Comparison of ENCODE assay signal across 17 cellular contexts in the genomic region with DNA sequence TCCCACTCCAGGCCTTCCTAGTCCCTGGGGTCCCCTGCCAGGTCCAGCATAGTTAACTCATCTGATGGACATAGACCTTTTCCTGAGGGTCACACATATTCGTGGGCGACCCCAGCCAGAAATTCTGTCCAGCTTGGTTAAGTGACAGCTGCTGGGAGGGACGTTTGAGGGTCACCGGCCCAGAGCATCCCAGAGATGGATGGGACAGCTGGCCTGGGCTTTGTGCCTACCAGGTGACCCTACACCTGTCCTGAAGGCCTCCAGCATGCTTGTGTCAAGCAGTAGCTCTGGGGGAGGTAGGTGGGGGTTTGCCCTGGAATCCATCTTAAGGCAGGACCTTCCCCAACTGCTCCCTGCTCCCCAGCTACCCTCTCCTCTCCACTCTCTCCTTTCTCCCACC. TPM values are rescaled to one million over a fixed set of nuclear protein-coding genes. Genes with fewer than 3 reads are reported as not detected.
A peak's percentile ranks its signal among the peaks of the same experiment; 100 is the strongest.
DNase-seq lines count a peak whose midpoint lies in the region; ATAC-seq, FAIRE-seq and TF ChIP-seq lines count a peak whose summit lies in the region.
"Had no signal": no experiment of that assay in that cellular context is flagged by ENCODE, and none has a peak within 500 bp of the region (broad histone marks: within the 10 kb centered on the region; RNA-seq: fewer than 3 reads in every experiment).

No MANE protein-coding gene starts in this region.

- no peak for TF ChIP-seq CTCF in HFFc6 (IDR thresholded peaks at IDR 0.05)
- TF ChIP-seq CTCF in keratinocyte (optimal IDR thresholded peaks at IDR 0.05 in 1 of 3, IDR thresholded peaks at IDR 0.05 in 1 of 3, conservative IDR thresholded peaks at IDR 0.05 in 1 of 3; ENCODE audit: extremely low read depth in 1 of 3, insufficient read depth in 2 of 3, low read length in 3 of 3): no peak
- TF ChIP-seq CTCF in progenitor cell of endocrine pancreas (IDR thresholded peaks at IDR 0.05; ENCODE audit: unreplicated experiment): no peak
- no peak for TF ChIP-seq CTCF in natural killer cell (IDR thresholded peaks at IDR 0.05)

- no peak overlapping the region for H3K4me3 ChIP-seq in keratinocyte (ENCODE audit: control insufficient read depth in 2 of 3, extremely low read depth in 1 of 3, insufficient read depth in 2 of 3, low read depth in 1 of 3, low read length in 3 of 3)
- H3K4me3 ChIP-seq: dorsolateral prefrontal cortex, esophagus squamous epithelium, heart left ventricle had no signal

- no peak overlapping the region for H3K4me3 Mint-ChIP-seq in HFFc6
- no peak overlapping the region for H3K4me3 Mint-ChIP-seq in activated T-helper 17 cell treated with anti-CD3 and anti-CD28 coated beads, Interleukin-2, amount 50 U/mL, for 72 hours
- peak overlapping the region; percentile 29 for H3K4me3 Mint-ChIP-seq in progenitor cell of endocrine pancreas (ENCODE audit: low read depth)
- no peak overlapping the region for H3K4me3 Mint-ChIP-seq in natural killer cell
- H3K4me3 Mint-ChIP-seq: T-helper 2 cell treated with Interferon-gamma antibody and Interleukin-4, amounts not matched to agents 5 μg/mL and 100 μg/mL, for 36 hours had no signal

- H3K9me3 Mint-ChIP-seq in HFFc6: no peaks in the 10 kb centered on the region
- H3K9me3 Mint-ChIP-seq in activated T-helper 17 cell treated with anti-CD3 and anti-CD28 coated beads, Interleukin-2, amount 50 U/mL, for 72 hours: no peaks in the 10 kb centered on the region
- no peaks in the 10 kb centered on the region for H3K9me3 Mint-ChIP-seq in progenitor cell of endocrine pancreas (ENCODE audit: low read depth)
- no peaks in the 10 kb centered on the region for H3K9me3 Mint-ChIP-seq in natural killer cell
- H3K9me3 Mint-ChIP-seq: T-helper 2 cell treated with Interferon-gamma antibody and Interleukin-4, amounts not matched to agents 5 μg/mL and 100 μg/mL, for 36 hours had no signal

- dilution Hi-C loops in keratinocyte (cut with MboI; ENCODE audit: extremely low pct_ligation_motif_present, low sequenced_read_pairs): no loop called here

- H3K9me1 ChIP-seq in keratinocyte (ENCODE audit: control insufficient read depth, extremely low read depth, insufficient read depth, low read length): peaks cover 2% of the 10 kb centered on the region

- no peak for ATAC-seq in activated T-helper 17 cell treated with anti-CD3 and anti-CD28 coated beads, Interleukin-2, amount 50 U/mL, for 72 hours (replicated peaks)
- ATAC-seq in natural killer cell: no peak

- H3K27me3 ChIP-seq in keratinocyte (ENCODE audit: control insufficient read depth, extremely low read depth, insufficient read depth, low read length): no peaks in the 10 kb centered on the region
- H3K27me3 ChIP-seq: brain microvascular endothelial cell, dorsolateral prefrontal cortex, esophagus squamous epithelium, heart left ventricle had no signal

- H3K27ac Mint-ChIP-seq in HFFc6 (peak overlapping the region; percentile 78), progenitor cell of endocrine pancreas (peak overlapping the region; percentile 98), natural killer cell (no peak overlapping the region)
- peak overlapping the region; percentile 13 for H3K27ac Mint-ChIP-seq in activated T-helper 17 cell treated with anti-CD3 and anti-CD28 coated beads, Interleukin-2, amount 50 U/mL, for 72 hours
- H3K27ac Mint-ChIP-seq: T-helper 2 cell treated with Interferon-gamma antibody and Interleukin-4, amounts not matched to agents 5 μg/mL and 100 μg/mL, for 36 hours had no signal

- peak overlapping the region; percentile 69 for H2AFZ ChIP-seq in keratinocyte (ENCODE audit: control insufficient read depth, low read length)

- no peaks in the 10 kb centered on the region for H4K20me1 ChIP-seq in keratinocyte (ENCODE audit: control insufficient read depth, extremely low read depth, insufficient read depth, low read length)

- H3K4me1 Mint-ChIP-seq in HFFc6 (ENCODE audit: low read depth) (peaks cover 36% of the 10 kb centered on the region), progenitor cell of endocrine pancreas (ENCODE audit: low read depth) (peaks cover 53% of the 10 kb centered on the region), natural killer cell (no peaks in the 10 kb centered on the region)
- H3K4me1 Mint-ChIP-seq in activated T-helper 17 cell treated with anti-CD3 and anti-CD28 coated beads, Interleukin-2, amount 50 U/mL, for 72 hours: no peaks in the 10 kb centered on the region

- H3K27me3 Mint-ChIP-seq in HFFc6 (ENCODE audit: insufficient read depth) (peaks cover 3% of the 10 kb centered on the region; the same call in 1 of the 2 replicates), progenitor cell of endocrine pancreas (no peaks in the 10 kb centered on the region), natural killer cell (ENCODE audit: low read depth in 2 of 2) (no peaks in the 10 kb centered on the region)
- no peaks in the 10 kb centered on the region for H3K27me3 Mint-ChIP-seq in activated T-helper 17 cell treated with anti-CD3 and anti-CD28 coated beads, Interleukin-2, amount 50 U/mL, for 72 hours

- intact Hi-C loops in natural killer cell (cut with micrococcal nuclease): no loop called here

- H3K36me3 ChIP-seq in keratinocyte (ENCODE audit: control insufficient read depth in 2 of 2, extremely low read depth in 1 of 2, insufficient read depth in 2 of 2, low read length in 2 of 2): no peaks in the 10 kb centered on the region
- H3K36me3 ChIP-seq: brain microvascular endothelial cell, esophagus squamous epithelium, heart left ventricle had no signal

- no peak overlapping the region for H3K9ac ChIP-seq in keratinocyte (ENCODE audit: control insufficient read depth, extremely low read depth, insufficient read depth, low read length)

- no peaks in the 10 kb centered on the region for H3K36me3 Mint-ChIP-seq in HFFc6 (ENCODE audit: low read depth)
- no peaks in the 10 kb centered on the region for H3K36me3 Mint-ChIP-seq in activated T-helper 17 cell treated with anti-CD3 and anti-CD28 coated beads, Interleukin-2, amount 50 U/mL, for 72 hours (ENCODE audit: low read depth)
- H3K36me3 Mint-ChIP-seq in progenitor cell of endocrine pancreas (ENCODE audit: insufficient read depth): no peaks in the 10 kb centered on the region
- H3K36me3 Mint-ChIP-seq in natural killer cell: no peaks in the 10 kb centered on the region

- DNase-seq in HFFc6 (no peak), keratinocyte (ENCODE audit: low read depth, low spot score) (no peak), progenitor cell of endocrine pancreas (ENCODE audit: low spot score, unreplicated experiment) (no peak), natural killer cell (no peak), amniotic stem cell (lab: John Stamatoyannopoulos, UW) (no peak), frontal cortex (ENCODE audit: low spot score in 2 of 2) (no peak)
- no peak for DNase-seq in activated T-cell treated with anti-CD3 and anti-CD28 coated beads, Interleukin-2, amount 50 U/mL, for 1 hour
- DNase-seq: activated CD4-positive, alpha-beta T cell treated with anti-CD3 and anti-CD28 coated beads for 1 hour; activated naive CD4-positive, alpha-beta T cell treated with anti-CD3 and anti-CD28 coated beads, Interleukin-2, amount 50 U/mL, for 16 hours; brain microvascular endothelial cell; dorsolateral prefrontal cortex; EL; esophagus squamous epithelium; NCI-H1694 treated with DMSO at 0.1 percent for 48 hours had no signal

- FAIRE-seq in keratinocyte (lab: Jason Lieb, UNC) (no peak), frontal cortex (lab: Jason Lieb, UNC) (no peak)

- peak overlapping the region; percentile 52 for H3K4me2 ChIP-seq in keratinocyte (ENCODE audit: control insufficient read depth, extremely low read depth, insufficient read depth, low read depth, low read length)

- peaks cover 24% of the 10 kb centered on the region for H3K4me1 ChIP-seq in keratinocyte (ENCODE audit: control insufficient read depth, extremely low read depth, insufficient read depth, low read length)

- no peaks in the 10 kb centered on the region for H3K9me3 ChIP-seq in keratinocyte (ENCODE audit: control insufficient read depth, low read depth, low read length)
- H3K9me3 ChIP-seq: esophagus squamous epithelium, heart left ventricle had no signal

- no peak overlapping the region for H3K27ac ChIP-seq in keratinocyte (ENCODE audit: control insufficient read depth, insufficient read depth, low read length)
- H3K27ac ChIP-seq: brain microvascular endothelial cell, dorsolateral prefrontal cortex had no signal

- no peaks in the 10 kb centered on the region for H3K79me2 ChIP-seq in keratinocyte (ENCODE audit: control insufficient read depth, insufficient read depth, low read length)

RNA-seq across cellular contexts. Expression of gene DAG1, which starts 9.1 kb away (rescaled TPM):
- total RNA-seq in HFFc6 (2021; fragmentation: NEBNext Ultra II Directional; extraction: Animal tissue kit (Norgen Biotek cat#: 25700)): 100 to 1,000 TPM; 101 to 121 (median 106) TPM
- total RNA-seq in activated T-helper 17 cell treated with anti-CD3 and anti-CD28 coated beads, Interleukin-2, amount 50 U/mL, for 72 hours: 10 to 100 TPM in 1 of 2 donors, 1 to 10 TPM in 1; 7.0 to 12.3 TPM
- 22.0 to 34.4 TPM (median 32.9 TPM) in 3 replicates for polyA plus RNA-seq in keratinocyte
- 8.2 TPM for polyA plus RNA-seq in keratinocyte (2011; ENCODE audit: low read depth)
- polyA plus RNA-seq in keratinocyte (2011; cell fraction: cytosol; rRNA removed): 10.4 and 11.3 TPM in 2 replicates
- polyA plus RNA-seq in keratinocyte (2011; cell fraction: nucleus; rRNA removed): 71.4 and 71.9 TPM in 2 replicates
- polyA plus RNA-seq in keratinocyte (2012; ENCODE audit: low replicate concordance): 29.5 and 36.6 TPM in 2 replicates
- polyA minus RNA-seq in keratinocyte: 72.6 to 230 TPM (median 84.9 TPM) in 3 replicates
- 34.0 TPM for polyA minus RNA-seq in keratinocyte (2011; cell fraction: cytosol; rRNA and poly(A)+ RNA removed)
- 107 and 141 TPM in 2 replicates for polyA minus RNA-seq in keratinocyte (2011; cell fraction: nucleus; rRNA and poly(A)+ RNA removed)
- total RNA-seq in progenitor cell of endocrine pancreas: 109 and 114 TPM in 2 replicates
- total RNA-seq in natural killer cell: 10 to 100 TPM in 2 of 3 donors, 1 to 10 TPM in 1; 9.6 to 22.4 (median 20.6) TPM
- 20.0 TPM for total RNA-seq in frontal cortex

RNA-seq across cellular contexts. Expression of gene NICN1, which starts 31.8 kb away (rescaled TPM):
- total RNA-seq in HFFc6 (2021; fragmentation: NEBNext Ultra II Directional; extraction: Animal tissue kit (Norgen Biotek cat#: 25700)): 10 to 100 TPM; 10.3 to 15.8 (median 13.2) TPM
- 10 to 100 TPM in 1 of 2 donors, 1 to 10 TPM in 1; 6.7 to 11.6 TPM for total RNA-seq in activated T-helper 17 cell treated with anti-CD3 and anti-CD28 coated beads, Interleukin-2, amount 50 U/mL, for 72 hours
- 9.6 to 17.8 TPM (median 13.1 TPM) in 3 replicates for polyA plus RNA-seq in keratinocyte
- polyA plus RNA-seq in keratinocyte (2011; ENCODE audit: low read depth): 0.97 TPM
- 6.6 and 9.3 TPM in 2 replicates for polyA plus RNA-seq in keratinocyte (2011; cell fraction: cytosol; rRNA removed)
- polyA plus RNA-seq in keratinocyte (2011; cell fraction: nucleus; rRNA removed): 76.2 and 146 TPM in 2 replicates
- 5.3 and 11.9 TPM in 2 replicates for polyA plus RNA-seq in keratinocyte (2012; ENCODE audit: low replicate concordance)
- 26.3 to 33.1 TPM (median 27.7 TPM) in 3 replicates for polyA minus RNA-seq in keratinocyte
- polyA minus RNA-seq in keratinocyte (2011; cell fraction: cytosol; rRNA and poly(A)+ RNA removed): 13.0 TPM
- 6.0 and 13.9 TPM in 2 replicates for polyA minus RNA-seq in keratinocyte (2011; cell fraction: nucleus; rRNA and poly(A)+ RNA removed)
- total RNA-seq in progenitor cell of endocrine pancreas (23.7 and 23.8 TPM in 2 replicates), natural killer cell (10 to 100 TPM; 28.7 to 36.5 (median 30.6) TPM), frontal cortex (6.5 TPM)

RNA-seq across cellular contexts. Expression of gene AMT, which starts 38.7 kb away (rescaled TPM):
- total RNA-seq in HFFc6 (2021; fragmentation: NEBNext Ultra II Directional; extraction: Animal tissue kit (Norgen Biotek cat#: 25700)): 1 to 10 TPM in 5 of 6 experiments, under 1 TPM in 1; 0.78 to 3.2 (median 1.2) TPM
- 1 to 10 TPM; 1.9 to 2.5 TPM for total RNA-seq in activated T-helper 17 cell treated with anti-CD3 and anti-CD28 coated beads, Interleukin-2, amount 50 U/mL, for 72 hours
- 2.8 to 9.0 TPM (median 7.1 TPM) in 3 replicates for polyA plus RNA-seq in keratinocyte
- polyA plus RNA-seq in keratinocyte (2011; ENCODE audit: low read depth): 0.94 TPM
- 0.34 and 0.55 TPM in 2 replicates for polyA plus RNA-seq in keratinocyte (2011; cell fraction: cytosol; rRNA removed)
- 35.1 and 49.7 TPM in 2 replicates for polyA plus RNA-seq in keratinocyte (2011; cell fraction: nucleus; rRNA removed)
- 1.7 and 3.7 TPM in 2 replicates for polyA plus RNA-seq in keratinocyte (2012; ENCODE audit: low replicate concordance)
- 1.2 to 2.3 TPM (median 2.2 TPM) in 3 replicates for polyA minus RNA-seq in keratinocyte
- polyA minus RNA-seq in keratinocyte (2011; cell fraction: cytosol; rRNA and poly(A)+ RNA removed): not detected
- polyA minus RNA-seq in keratinocyte (2011; cell fraction: nucleus; rRNA and poly(A)+ RNA removed): 3.0 and 3.2 TPM in 2 replicates
- 29.8 and 32.8 TPM in 2 replicates for total RNA-seq in progenitor cell of endocrine pancreas
- total RNA-seq in natural killer cell: 10 to 100 TPM; 13.4 to 14.2 (median 14.0) TPM
- 1.6 TPM for total RNA-seq in frontal cortex

RNA-seq across cellular contexts. Expression of gene TCTA, which starts 48.7 kb away (rescaled TPM):
- total RNA-seq in HFFc6 (2021; fragmentation: NEBNext Ultra II Directional; extraction: Animal tissue kit (Norgen Biotek cat#: 25700)): 10 to 100 TPM; 45.5 to 58.7 (median 49.9) TPM
- 10 to 100 TPM; 14.3 to 18.0 TPM for total RNA-seq in activated T-helper 17 cell treated with anti-CD3 and anti-CD28 coated beads, Interleukin-2, amount 50 U/mL, for 72 hours
- 16.5 to 21.2 TPM (median 20.4 TPM) in 3 replicates for polyA plus RNA-seq in keratinocyte
- polyA plus RNA-seq in keratinocyte (2011; ENCODE audit: low read depth): 0.60 TPM
- polyA plus RNA-seq in keratinocyte (2011; cell fraction: cytosol; rRNA removed): 22.7 and 22.8 TPM in 2 replicates
- 10.8 and 13.8 TPM in 2 replicates for polyA plus RNA-seq in keratinocyte (2011; cell fraction: nucleus; rRNA removed)
- polyA plus RNA-seq in keratinocyte (2012; ENCODE audit: low replicate concordance): 6.7 and 11.8 TPM in 2 replicates
- 10.8 to 13.7 TPM (median 12.8 TPM) in 3 replicates for polyA minus RNA-seq in keratinocyte
- polyA minus RNA-seq in keratinocyte (2011; cell fraction: cytosol; rRNA and poly(A)+ RNA removed): 9.2 TPM
- polyA minus RNA-seq in keratinocyte (2011; cell fraction: nucleus; rRNA and poly(A)+ RNA removed): 3.6 and 8.1 TPM in 2 replicates
- total RNA-seq in progenitor cell of endocrine pancreas (18.0 and 18.8 TPM in 2 replicates), natural killer cell (10 to 100 TPM; 35.4 to 40.7 (median 36.7) TPM), frontal cortex (11.0 TPM)

RNA-seq across cellular contexts. Expression of gene RHOA, which starts 49.2 kb away (rescaled TPM):
- 100 to 1,000 TPM; 703 to 739 (median 716) TPM for total RNA-seq in HFFc6 (2021; fragmentation: NEBNext Ultra II Directional; extraction: Animal tissue kit (Norgen Biotek cat#: 25700))
- 100 to 1,000 TPM; 298 to 453 TPM for total RNA-seq in activated T-helper 17 cell treated with anti-CD3 and anti-CD28 coated beads, Interleukin-2, amount 50 U/mL, for 72 hours
- 216 to 588 TPM (median 332 TPM) in 3 replicates for polyA plus RNA-seq in keratinocyte
- polyA plus RNA-seq in keratinocyte (2011; ENCODE audit: low read depth): 345 TPM
- polyA plus RNA-seq in keratinocyte (2011; cell fraction: cytosol; rRNA removed): 429 and 562 TPM in 2 replicates
- polyA plus RNA-seq in keratinocyte (2011; cell fraction: nucleus; rRNA removed): 205 and 231 TPM in 2 replicates
- 463 and 476 TPM in 2 replicates for polyA plus RNA-seq in keratinocyte (2012; ENCODE audit: low replicate concordance)
- polyA minus RNA-seq in keratinocyte: 394 to 579 TPM (median 534 TPM) in 3 replicates
- 567 TPM for polyA minus RNA-seq in keratinocyte (2011; cell fraction: cytosol; rRNA and poly(A)+ RNA removed)
- polyA minus RNA-seq in keratinocyte (2011; cell fraction: nucleus; rRNA and poly(A)+ RNA removed): 109 and 169 TPM in 2 replicates
- total RNA-seq in progenitor cell of endocrine pancreas: 289 and 301 TPM in 2 replicates
- 100 to 1,000 TPM; 342 to 372 (median 370) TPM for total RNA-seq in natural killer cell
- total RNA-seq in frontal cortex: 143 TPM

Comparison
In these comparisons a context has a peak if more than half of its experiments do, and no peak if none do; other contexts are left out.
1. H3K27ac Mint-ChIP-seq: peak in HFFc6 (single experiment), activated T-helper 17 cell treated with anti-CD3 and anti-CD28 coated beads, Interleukin-2, amount 50 U/mL, for 72 hours (single experiment) and progenitor cell of endocrine pancreas (single experiment); none in natural killer cell (0 of 2).